27 cellular contexts compared by ENCODE assay signal in genomic region chr7:50914460-50914859, GRCh38.
"Had no signal": no experiment of that assay in that cellular context is flagged by ENCODE, and none has a peak within 500 bp of the region (broad histone marks: within the 10 kb centered on the region; RNA-seq: fewer than 3 reads in every experiment).

No MANE protein-coding gene starts in this region.

- H3K27me3 ChIP-seq: SJCRH30 had no signal

- ATAC-seq: activated CD8-positive, alpha-beta T cell treated with anti-CD3 and anti-CD28 coated beads for 36 hours; activated T-cell treated with anti-CD3 and anti-CD28 coated beads, Interleukin-2, amount 50 U/mL, for 72 hours; activated T-helper 17 cell treated with anti-CD3 and anti-CD28 coated beads, Interleukin-2, amount 50 U/mL, for 72 hours; Panc1 had no signal

- H3K9me3 ChIP-seq: SJCRH30 had no signal

- H3K36me3 ChIP-seq: SJCRH30 had no signal

- H3K4me3 ChIP-seq: SJCRH30, SK-N-MC had no signal

- H3K4me1 ChIP-seq: SJCRH30 had no signal

- DNase-seq: activated CD4-positive, alpha-beta T cell treated with anti-CD3 and anti-CD28 coated beads, Interleukin-2, amount 10 ng/mL, durations not matched to agents 24 days and 14 days; activated CD4-positive, alpha-beta T cell treated with anti-CD3 and anti-CD28 coated beads, Interleukin-2, amount 50 U/mL, for 4 hours; activated CD8-positive, alpha-beta T cell treated with anti-CD3 and anti-CD28 coated beads for 36 hours; activated effector memory CD4-positive, alpha-beta T cell treated with anti-CD3 and anti-CD28 coated beads, Interleukin-2, amount 50 U/mL, for 16 hours; activated naive CD4-positive, alpha-beta T cell; activated naive CD4-positive, alpha-beta T cell treated with anti-CD3 and anti-CD28 coated beads, Interleukin-2, amount 50 U/mL, for 16 hours; activated naive CD8-positive, alpha-beta T cell treated with anti-CD3 and anti-CD28 coated beads for 36 hours; activated T-cell treated with anti-CD3 and anti-CD28 coated beads, Interleukin-2, amount 50 U/mL, for 1 hour; activated T-cell treated with anti-CD3 and anti-CD28 coated beads, Interleukin-2, amount 50 U/mL, for 72 hours; amniotic stem cell; aorta; Karpas-422; KBM-7; NCI-H1105; NCI-H1417 treated with DMSO at 0.1 percent for 48 hours; NCI-H187 treated with DMSO at 0.1 percent for 48 hours; NCI-H2081 treated with DMSO at 0.1 percent for 48 hours; NCI-H345; NCI-H524 treated with DMSO at 0.1 percent for 48 hours; SHP77; SJCRH30; T-helper 1 cell; T-helper 2 cell; T-helper 9 cell had no signal

- H3K27ac ChIP-seq: SJCRH30, SK-N-MC had no signal
